ENCODE assay signal across 8 cellular contexts in genomic region chr20:3890999-3891929, GRCh38. TPM values are rescaled to one million over a fixed set of nuclear protein-coding genes. Genes with fewer than 3 reads are reported as not detected.
DNase-seq lines count a peak whose midpoint lies in the region; TF ChIP-seq lines count a peak whose summit lies in the region.

No MANE protein-coding gene starts in this region.

- intact Hi-C loops in breast epithelium (cut with DNase I; ENCODE audit: low total_unique reads) = loop anchor here (2.0 kb wide), 1 partner anchor 184 kb away; no protein-coding TSS in a partner anchor

- DNase-seq in AG04449 (ENCODE audit: low read depth, low spot score) (no peak), breast epithelium (ENCODE audit: low spot score in 2 of 2) (no peak), NCI-H82 (lab: John Stamatoyannopoulos, UW) (no peak), NCI-H2081 (lab: John Stamatoyannopoulos, UW) (no peak), NCI-H187 (lab: John Stamatoyannopoulos, UW) (no peak), NK-92 (lab: John Stamatoyannopoulos, UW; ENCODE audit: unreplicated experiment) (no peak)

- TF ChIP-seq CTCF in AG04449 (IDR thresholded peaks at IDR 0.05; ENCODE audit: insufficient read depth, low read length, missing control alignments) (no peak), breast epithelium (IDR thresholded peaks at IDR 0.05) (no peak)

- H3K4me3 ChIP-seq in AG04449 (ENCODE audit: low read depth, low read length) = peak overlapping the region; percentile 98
- peak overlapping the region; percentile 100 for H3K4me3 ChIP-seq in HUES48 (ENCODE audit: low read depth, low read length)
- peak overlapping the region; percentile 96 to 100 (median 98) for H3K4me3 ChIP-seq in breast epithelium
- H3K4me3 ChIP-seq in mononuclear cell (ENCODE audit: low read length) = peak overlapping the region; percentile 80

- H3K27ac ChIP-seq in HUES48 (ENCODE audit: low read depth, low read length) = no peak overlapping the region
- H3K27ac ChIP-seq in breast epithelium = peak overlapping the region; percentile 15 to 97

- H3K9me3 ChIP-seq in HUES48 (ENCODE audit: control insufficient read depth, insufficient read depth, low read length) (no peaks in the 10 kb centered on the region), breast epithelium (no peaks in the 10 kb centered on the region), mononuclear cell (ENCODE audit: low read depth, low read length) (no peaks in the 10 kb centered on the region)

- H3K27me3 ChIP-seq in HUES48 (ENCODE audit: control insufficient read depth, insufficient read depth, low read length) (no peaks in the 10 kb centered on the region), breast epithelium (no peaks in the 10 kb centered on the region), mononuclear cell (ENCODE audit: insufficient read depth, low read length) (no peaks in the 10 kb centered on the region)

- peak overlapping the region; percentile 96 for H3K9ac ChIP-seq in HUES48 (ENCODE audit: low read depth, low read length)

- POLR2A ChIA-PET in AG04449 (lab: Yijun Ruan, JAX) = interaction anchor here (1.1 kb wide), 1 partner anchor 39 kb away, joined by 3 read pairs; no protein-coding TSS in a partner anchor

- peaks cover 34% of the 10 kb centered on the region for H3K4me1 ChIP-seq in HUES48 (ENCODE audit: control insufficient read depth, insufficient read depth, low read length)
- peaks cover 0 to 27% of the 10 kb centered on the region in 2 donors for H3K4me1 ChIP-seq in breast epithelium
- peaks cover 67% of the 10 kb centered on the region for H3K4me1 ChIP-seq in mononuclear cell (ENCODE audit: insufficient read depth, low read length)

- peaks cover 28% of the 10 kb centered on the region for H3K36me3 ChIP-seq in HUES48 (ENCODE audit: control insufficient read depth, insufficient read depth, low read length)
- H3K36me3 ChIP-seq in breast epithelium = no peaks in the 10 kb centered on the region

- TF ChIP-seq POLR2A in breast epithelium (IDR thresholded peaks at IDR 0.05) = no peak

- CTCF ChIA-PET in AG04449 (lab: Yijun Ruan, JAX) = interaction anchor here (0.7 to 2.0 kb wide), 5 partner anchors 10 to 193 kb away, joined by 3 to 7 read pairs (median 5); no protein-coding TSS in a partner anchor

RNA-seq across cellular contexts. Expression of gene PANK2, which starts 2.1 kb away (rescaled TPM):
- total RNA-seq in breast epithelium (10 to 100 TPM; 38.2 to 40.1 (median 38.7) TPM), mononuclear cell (77.3 TPM)

RNA-seq across cellular contexts. Expression of gene MAVS, which starts 44.6 kb away (rescaled TPM):
- total RNA-seq in breast epithelium = 10 to 100 TPM; 23.3 to 32.3 (median 24.6) TPM
- 6.0 TPM for total RNA-seq in mononuclear cell
